In the genomic region with DNA sequence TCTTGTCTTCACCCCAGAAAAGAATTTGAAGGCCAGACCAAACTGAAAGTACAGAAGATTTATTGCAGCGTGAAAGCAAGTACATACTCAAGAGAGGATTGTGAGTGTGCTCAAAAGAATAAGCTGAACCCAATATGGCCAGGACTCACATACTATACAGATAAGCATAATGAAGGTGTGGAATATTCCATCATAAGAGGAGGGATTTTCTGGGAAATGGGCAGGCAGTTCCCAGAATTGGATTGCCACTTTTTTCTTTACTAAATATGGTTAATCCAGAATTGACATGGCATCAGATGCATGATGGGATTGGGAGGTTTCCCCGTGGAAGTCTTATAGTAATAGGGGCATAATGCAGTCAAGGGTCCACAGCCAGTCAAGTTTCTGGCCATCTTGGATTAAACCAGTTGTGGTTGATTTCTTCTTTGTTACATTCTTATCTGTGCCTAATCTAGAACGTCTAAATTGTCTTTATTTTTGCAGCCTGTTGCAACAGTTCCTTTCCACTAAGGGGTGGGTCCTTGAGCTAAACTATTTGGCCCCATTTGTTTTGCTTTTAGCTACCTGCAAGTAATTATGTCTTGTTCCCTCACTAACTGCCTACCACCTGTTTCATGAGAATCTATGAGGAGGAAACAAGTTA, we compare ENCODE assay signal across 16 cellular contexts. TPM values are rescaled to one million over a fixed set of nuclear protein-coding genes. Genes with fewer than 3 reads are reported as not detected.
DNase-seq lines count a peak whose midpoint lies in the region; ATAC-seq and TF ChIP-seq lines count a peak whose summit lies in the region.
"Had no signal": no experiment of that assay in that cellular context is flagged by ENCODE, and none has a peak within 500 bp of the region (broad histone marks: within the 10 kb centered on the region; RNA-seq: fewer than 3 reads in every experiment).

No MANE protein-coding gene starts in this region.

- 71% methylated on average over 3 of the region's 3 CpGs for WGBS in thymus

- no peaks in the 10 kb centered on the region for H3K27me3 ChIP-seq in effector memory CD4-positive, alpha-beta T cell (replicated peaks; ENCODE audit: control insufficient read depth, insufficient read depth, low read length, poor library complexity, severe bottlenecking)
- no peaks in the 10 kb centered on the region for H3K27me3 ChIP-seq in thymus (ENCODE audit: control insufficient read depth, insufficient read depth)
- H3K27me3 ChIP-seq: SJCRH30, testis had no signal

- intact Hi-C loops in activated B cell treated with CpG ODN at 0.5 μM for 24 hours (cut with micrococcal nuclease): no loop called here

- H3K4me1 ChIP-seq in effector memory CD4-positive, alpha-beta T cell (ENCODE audit: control insufficient read depth, insufficient read depth, low read length, poor library complexity, severe bottlenecking): peaks cover 17% of the 10 kb centered on the region
- H3K4me1 ChIP-seq in thymus (ENCODE audit: control insufficient read depth, insufficient read depth, low read length): peaks cover 2% of the 10 kb centered on the region
- H3K4me1 ChIP-seq: testis had no signal

- peaks cover 4% of the 10 kb centered on the region for H3K9me3 Mint-ChIP-seq in activated naive CD4-positive, alpha-beta T cell treated with anti-CD3 and anti-CD28 coated beads, Interleukin-2, amount 50 U/mL, for 24 hours
- H3K9me3 Mint-ChIP-seq in activated B cell treated with CpG ODN at 0.5 μM for 24 hours: peaks cover 3% of the 10 kb centered on the region

- no peaks in the 10 kb centered on the region for H3K9me3 ChIP-seq in effector memory CD4-positive, alpha-beta T cell (ENCODE audit: control insufficient read depth, low read length)
- no peaks in the 10 kb centered on the region for H3K9me3 ChIP-seq in thymus (ENCODE audit: control insufficient read depth)
- H3K9me3 ChIP-seq: testis had no signal

- H3K4me3 Mint-ChIP-seq in activated naive CD4-positive, alpha-beta T cell treated with anti-CD3 and anti-CD28 coated beads, Interleukin-2, amount 50 U/mL, for 24 hours: peak overlapping the region; percentile 76
- peak overlapping the region; percentile 21 for H3K4me3 Mint-ChIP-seq in activated B cell treated with CpG ODN at 0.5 μM for 24 hours

- H3K4me3 ChIP-seq in effector memory CD4-positive, alpha-beta T cell (ENCODE audit: insufficient read depth, low read depth, low read length, poor library complexity, severe bottlenecking): no peak overlapping the region
- H3K4me3 ChIP-seq in thymus (ENCODE audit: low read length): no peak overlapping the region
- H3K4me3 ChIP-seq: SJCRH30, testis had no signal

- CTCF ChIA-PET in activated B cell treated with CpG ODN at 0.5 μM for 24 hours (lab: Charles Lee): no interaction called here

- peak overlapping the region; percentile 93 for H3K27ac Mint-ChIP-seq in activated naive CD4-positive, alpha-beta T cell treated with anti-CD3 and anti-CD28 coated beads, Interleukin-2, amount 50 U/mL, for 24 hours
- H3K27ac Mint-ChIP-seq in activated B cell treated with CpG ODN at 0.5 μM for 24 hours: peak overlapping the region; percentile 73

- DNase-seq in activated naive CD4-positive, alpha-beta T cell treated with anti-CD3 and anti-CD28 coated beads, Interleukin-2, amount 50 U/mL, for 16 hours: no peak
- DNase-seq in activated B cell treated with CpG ODN at 0.5 μM for 24 hours: no peak
- DNase-seq in effector memory CD4-positive, alpha-beta T cell: no peak
- no peak for DNase-seq in amniotic stem cell (lab: John Stamatoyannopoulos, UW)
- DNase-seq in NCI-H1092 (lab: John Stamatoyannopoulos, UW): no peak
- DNase-seq in NCI-H2227 treated with DMSO at 0.1 percent for 48 hours (lab: John Stamatoyannopoulos, UW): no peak
- DNase-seq: activated CD4-positive, alpha-beta T cell treated with anti-CD3 and anti-CD28 coated beads, Interleukin-2, amount 50 U/mL, for 4 hours; GDM1; left ventricle myocardium superior; NCI-H2081 treated with DMSO at 0.1 percent for 48 hours; NCI-H69; SJCRH30; stimulated activated CD4-positive, alpha-beta T cell treated with anti-CD3 and anti-CD28 coated beads, Interleukin-2, amount 100 ng/mL, for 48 hours; testis had no signal

- H3K27me3 Mint-ChIP-seq in activated naive CD4-positive, alpha-beta T cell treated with anti-CD3 and anti-CD28 coated beads, Interleukin-2, amount 50 U/mL, for 24 hours: no peaks in the 10 kb centered on the region
- H3K27me3 Mint-ChIP-seq in activated B cell treated with CpG ODN at 0.5 μM for 24 hours: no peaks in the 10 kb centered on the region

- H3K4me1 Mint-ChIP-seq in activated naive CD4-positive, alpha-beta T cell treated with anti-CD3 and anti-CD28 coated beads, Interleukin-2, amount 50 U/mL, for 24 hours: peaks cover 63% of the 10 kb centered on the region
- H3K4me1 Mint-ChIP-seq in activated B cell treated with CpG ODN at 0.5 μM for 24 hours: peaks cover 56% of the 10 kb centered on the region

- POLR2A ChIA-PET in activated B cell treated with CpG ODN at 0.5 μM for 24 hours (lab: Charles Lee): interaction anchor here (1.0 to 1.5 kb wide), 2 partner anchors 9 to 18 kb away, joined by 6 to 10 read pairs; partner anchors contain the start of gene SP140L

- TF ChIP-seq CTCF in activated B cell treated with CpG ODN at 0.5 μM for 24 hours (IDR thresholded peaks at IDR 0.05): no peak

- ATAC-seq in activated B cell treated with CpG ODN at 0.5 μM for 24 hours (ENCODE audit: low read depth): no peak
- ATAC-seq: left ventricle myocardium superior had no signal

- H3K27ac ChIP-seq in effector memory CD4-positive, alpha-beta T cell (ENCODE audit: insufficient read depth, low read length, poor library complexity, severe bottlenecking): peak overlapping the region; percentile 38
- peak overlapping the region; percentile 42 for H3K27ac ChIP-seq in thymus (ENCODE audit: low read depth)
- H3K27ac ChIP-seq: SJCRH30 had no signal

- H3K36me3 Mint-ChIP-seq in activated naive CD4-positive, alpha-beta T cell treated with anti-CD3 and anti-CD28 coated beads, Interleukin-2, amount 50 U/mL, for 24 hours: peaks cover 42% of the 10 kb centered on the region
- H3K36me3 Mint-ChIP-seq in activated B cell treated with CpG ODN at 0.5 μM for 24 hours (ENCODE audit: low read depth): peaks cover 62% of the 10 kb centered on the region

- no peaks in the 10 kb centered on the region for H3K36me3 ChIP-seq in effector memory CD4-positive, alpha-beta T cell (ENCODE audit: control insufficient read depth, insufficient read depth, low read length)
- no peaks in the 10 kb centered on the region for H3K36me3 ChIP-seq in thymus (ENCODE audit: control insufficient read depth, insufficient read depth)
- H3K36me3 ChIP-seq: SJCRH30 had no signal

RNA-seq across cellular contexts. Expression of gene SP140L, which starts 9.0 kb away (rescaled TPM):
- total RNA-seq in activated B cell treated with CpG ODN at 0.5 μM for 24 hours: 106 and 112 TPM in 2 replicates
- 26.5 TPM for polyA plus RNA-seq in thymus
